Comparison of ENCODE assay signal across 12 cellular contexts in the genomic region with DNA sequence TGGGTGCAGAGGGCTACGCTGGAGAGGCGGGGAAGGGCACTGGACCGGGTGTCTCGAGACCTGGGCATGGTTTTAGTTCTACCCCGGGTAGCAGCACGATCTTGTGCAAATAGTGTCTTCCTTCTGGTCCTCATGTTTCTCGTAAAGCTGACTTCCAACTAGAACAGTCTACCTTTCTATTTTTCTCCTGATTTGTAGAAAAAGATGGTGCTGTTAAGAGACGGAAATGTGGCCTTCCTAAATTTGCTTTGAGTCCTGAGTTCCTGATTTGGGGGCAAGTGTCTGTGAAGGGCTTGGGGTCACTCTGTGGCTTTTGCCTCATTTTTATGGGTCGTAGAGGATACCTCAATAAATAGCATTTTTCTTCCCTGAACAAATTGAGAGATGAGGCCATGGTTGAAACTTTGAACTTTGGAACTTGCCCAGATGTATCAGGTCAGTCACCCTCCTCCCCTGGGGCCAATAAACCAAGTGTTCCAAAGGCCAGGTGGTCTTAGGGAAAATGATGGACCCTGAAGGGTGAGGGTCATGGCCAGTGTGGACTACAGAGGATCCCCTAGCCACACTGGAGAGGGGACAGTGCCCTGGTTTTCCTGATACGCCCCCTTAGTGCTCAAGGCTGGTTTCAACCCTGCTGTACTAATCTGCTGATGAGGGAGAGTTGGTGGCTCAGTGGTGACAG. TPM values are rescaled to one million over a fixed set of nuclear protein-coding genes. Genes with fewer than 3 reads are reported as not detected.
DNase-seq lines count a peak whose midpoint lies in the region; ATAC-seq and TF ChIP-seq lines count a peak whose summit lies in the region.
"Had no signal": no experiment of that assay in that cellular context is flagged by ENCODE, and none has a peak within 500 bp of the region (broad histone marks: within the 10 kb centered on the region; RNA-seq: fewer than 3 reads in every experiment).

No MANE protein-coding gene starts in this region.

- no peak overlapping the region for H3K4me3 ChIP-seq in upper lobe of left lung

- peaks cover 4% of the 10 kb centered on the region for H3K9me3 Mint-ChIP-seq in activated naive CD8-positive, alpha-beta T cell (ENCODE audit: low read depth)
- H3K9me3 Mint-ChIP-seq in activated naive CD8-positive, alpha-beta T cell treated with anti-CD3 and anti-CD28 coated beads for 36 hours: no peaks in the 10 kb centered on the region
- no peaks in the 10 kb centered on the region for H3K9me3 Mint-ChIP-seq in effector memory CD8-positive, alpha-beta T cell
- H3K9me3 Mint-ChIP-seq in nephron: no peaks in the 10 kb centered on the region
- H3K9me3 Mint-ChIP-seq: activated naive CD4-positive, alpha-beta T cell treated with anti-CD3 and anti-CD28 coated beads for 36 hours had no signal

- peak overlapping the region; percentile 41 to 83 (median 75) for H3K27ac ChIP-seq in upper lobe of left lung

- H3K36me3 Mint-ChIP-seq in activated naive CD8-positive, alpha-beta T cell: peaks cover 8% of the 10 kb centered on the region
- no peaks in the 10 kb centered on the region for H3K36me3 Mint-ChIP-seq in activated naive CD8-positive, alpha-beta T cell treated with anti-CD3 and anti-CD28 coated beads for 36 hours
- peaks cover 3% of the 10 kb centered on the region for H3K36me3 Mint-ChIP-seq in effector memory CD8-positive, alpha-beta T cell (ENCODE audit: insufficient read depth)
- no peaks in the 10 kb centered on the region for H3K36me3 Mint-ChIP-seq in nephron (ENCODE audit: low read depth)

- peaks cover 58 to 84% (median 68%) of the 10 kb centered on the region in 4 donors for H3K4me1 ChIP-seq in upper lobe of left lung

- no peaks in the 10 kb centered on the region for H3K9me3 ChIP-seq in upper lobe of left lung

- 81 to 82% methylated on average over 9 to 10 of the region's 10 CpGs for WGBS in upper lobe of left lung, 2 donors

- no peaks in the 10 kb centered on the region for H3K27me3 Mint-ChIP-seq in activated naive CD8-positive, alpha-beta T cell
- no peaks in the 10 kb centered on the region for H3K27me3 Mint-ChIP-seq in activated naive CD8-positive, alpha-beta T cell treated with anti-CD3 and anti-CD28 coated beads for 36 hours
- no peaks in the 10 kb centered on the region for H3K27me3 Mint-ChIP-seq in effector memory CD8-positive, alpha-beta T cell
- peaks cover 4% of the 10 kb centered on the region for H3K27me3 Mint-ChIP-seq in nephron (ENCODE audit: low read depth)
- H3K27me3 Mint-ChIP-seq: activated B cell treated with CpG ODN at 0.5 μM for 24 hours, B cell had no signal

- TF ChIP-seq POLR2A in upper lobe of left lung (IDR thresholded peaks at IDR 0.05): no peak

- peak overlapping the region; percentile 75 for H3K27ac Mint-ChIP-seq in activated naive CD8-positive, alpha-beta T cell
- H3K27ac Mint-ChIP-seq in activated naive CD8-positive, alpha-beta T cell treated with anti-CD3 and anti-CD28 coated beads for 36 hours: no peak overlapping the region
- peak overlapping the region; percentile 49 to 77 for H3K27ac Mint-ChIP-seq in effector memory CD8-positive, alpha-beta T cell
- peak overlapping the region; percentile 39 to 98 (median 87) for H3K27ac Mint-ChIP-seq in nephron

- TF ChIP-seq CTCF in nephron (IDR thresholded peaks at IDR 0.05; ENCODE audit: unreplicated experiment in 3 of 3) (no peak), upper lobe of left lung (IDR thresholded peaks at IDR 0.05) (no peak)

- no peaks in the 10 kb centered on the region for H3K36me3 ChIP-seq in upper lobe of left lung

- H3K27me3 ChIP-seq in upper lobe of left lung: no peaks in the 10 kb centered on the region

- peaks cover 30% of the 10 kb centered on the region for H3K4me1 Mint-ChIP-seq in activated naive CD8-positive, alpha-beta T cell (ENCODE audit: low read depth)
- H3K4me1 Mint-ChIP-seq in activated naive CD8-positive, alpha-beta T cell treated with anti-CD3 and anti-CD28 coated beads for 36 hours: peaks cover 25% of the 10 kb centered on the region
- H3K4me1 Mint-ChIP-seq in effector memory CD8-positive, alpha-beta T cell (ENCODE audit: low read depth in 2 of 2): peaks cover 4 to 8% of the 10 kb centered on the region in 2 donors
- peaks cover 43% of the 10 kb centered on the region for H3K4me1 Mint-ChIP-seq in nephron

- no peak for ATAC-seq in effector memory CD8-positive, alpha-beta T cell (replicated peaks)
- ATAC-seq in upper lobe of left lung (ENCODE audit: low FRiP score in 2 of 2): no peak
- no peak for ATAC-seq in GM19395 (IDR thresholded peaks at IDR 0.05; ENCODE audit: unreplicated experiment)
- ATAC-seq in HG02973 (IDR thresholded peaks at IDR 0.05; ENCODE audit: unreplicated experiment): no peak

- TF ChIP-seq EP300 in upper lobe of left lung (IDR thresholded peaks at IDR 0.05): no peak

- no peak overlapping the region for H3K4me3 Mint-ChIP-seq in activated naive CD8-positive, alpha-beta T cell
- no peak overlapping the region for H3K4me3 Mint-ChIP-seq in activated naive CD8-positive, alpha-beta T cell treated with anti-CD3 and anti-CD28 coated beads for 36 hours
- no peak overlapping the region for H3K4me3 Mint-ChIP-seq in effector memory CD8-positive, alpha-beta T cell
- no peak overlapping the region for H3K4me3 Mint-ChIP-seq in nephron
- H3K4me3 Mint-ChIP-seq: activated B cell treated with CpG ODN at 0.5 μM for 24 hours; activated naive CD4-positive, alpha-beta T cell treated with anti-CD3 and anti-CD28 coated beads for 36 hours; B cell had no signal

- DNase-seq in activated naive CD8-positive, alpha-beta T cell treated with anti-CD3 and anti-CD28 coated beads for 36 hours: no peak
- no peak for DNase-seq in effector memory CD8-positive, alpha-beta T cell
- DNase-seq in upper lobe of left lung: no peak
- DNase-seq in NK-92 treated with Interleukin-12 subunit alpha and Interleukin-12 subunit beta, amount 100 ng/mL, for 24 hours (lab: John Stamatoyannopoulos, UW): no peak
- DNase-seq: activated B cell treated with CpG ODN at 0.5 μM for 24 hours; activated naive CD4-positive, alpha-beta T cell treated with anti-CD3 and anti-CD28 coated beads for 36 hours; NCI-H1694 had no signal

RNA-seq across cellular contexts. Expression of a gene that starts 45.2 kb away (rescaled TPM):
- 10 to 100 TPM; 12.8 TPM for total RNA-seq in activated naive CD8-positive, alpha-beta T cell treated with anti-CD3 and anti-CD28 coated beads for 36 hours
- 10 to 100 TPM; 38.6 to 80.9 (median 61.1) TPM for total RNA-seq in upper lobe of left lung
